ENCODE assay signal across 8 cellular contexts in the genomic region with DNA sequence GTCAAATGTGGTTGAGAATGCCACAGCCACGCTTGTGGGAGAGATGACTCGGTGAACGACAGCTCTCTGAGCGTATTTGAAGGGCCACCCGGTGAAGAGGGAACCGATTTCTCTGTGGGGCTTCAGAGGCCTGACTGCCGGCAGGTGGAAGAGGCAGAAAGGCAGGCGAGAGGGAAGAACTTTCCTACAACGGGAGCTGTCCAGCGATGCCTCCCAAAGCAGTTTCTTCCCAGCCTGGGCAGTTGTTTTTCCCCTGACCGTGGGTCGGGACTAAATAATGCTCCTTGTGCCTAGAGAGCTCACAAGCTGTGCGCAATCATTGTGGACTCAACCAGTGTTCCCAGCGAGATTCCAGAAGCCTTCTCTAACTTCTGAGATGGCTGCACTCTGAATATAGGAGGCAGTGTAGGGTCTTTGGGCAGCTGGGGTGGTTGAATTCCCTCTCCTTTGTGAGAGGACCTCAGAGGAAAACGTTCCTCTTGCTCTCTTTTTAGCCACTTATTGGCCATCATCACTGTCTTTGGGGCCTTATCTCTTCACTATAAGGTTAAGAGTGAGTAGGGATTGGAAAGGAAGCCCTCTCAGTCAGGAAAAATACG. TPM values are rescaled to one million over a fixed set of nuclear protein-coding genes. Genes with fewer than 3 reads are reported as not detected.
A peak's percentile ranks its signal among the peaks of the same experiment; 100 is the strongest.
DNase-seq lines count a peak whose midpoint lies in the region; ATAC-seq and TF ChIP-seq lines count a peak whose summit lies in the region.

No MANE protein-coding gene starts in this region.

- H3K27me3 ChIP-seq in kidney epithelial cell (ENCODE audit: control insufficient read depth, insufficient read depth, low read length) = no peaks in the 10 kb centered on the region

- peak overlapping the region; percentile 75 for H3K4me3 ChIP-seq in kidney epithelial cell (ENCODE audit: low read depth, low read length)

- no peaks in the 10 kb centered on the region for H3K9me3 Mint-ChIP-seq in central memory CD8-positive, alpha-beta T cell
- no peaks in the 10 kb centered on the region for H3K9me3 Mint-ChIP-seq in stimulated activated memory B cell treated with anti-CD40 and anti-IgM and Interleukin-4, amounts not matched to agents 10 μg/mL and 1 μg/mL and 100 μg/mL, for 72 hours

- H3K36me3 Mint-ChIP-seq in central memory CD8-positive, alpha-beta T cell (ENCODE audit: insufficient read depth) = peaks cover 6% of the 10 kb centered on the region
- H3K36me3 Mint-ChIP-seq in stimulated activated memory B cell treated with anti-CD40 and anti-IgM and Interleukin-4, amounts not matched to agents 10 μg/mL and 1 μg/mL and 100 μg/mL, for 72 hours = peaks cover 3% of the 10 kb centered on the region

- peak; percentile 36 for DNase-seq in COLO829 (ENCODE audit: low spot score)
- DNase-seq in NCI-H748 (lab: John Stamatoyannopoulos, UW; ENCODE audit: unreplicated experiment) = peak; percentile 65
- DNase-seq in central memory CD8-positive, alpha-beta T cell (ENCODE audit: low spot score in 2 of 2) = no peak
- peak; percentile 23 for DNase-seq in kidney epithelial cell (ENCODE audit: low read depth)
- no peak for DNase-seq in NCI-H2196 treated with DMSO at 0.1 percent for 48 hours (lab: John Stamatoyannopoulos, UW; ENCODE audit: unreplicated experiment)
- no peak for DNase-seq in GM13977 (ENCODE audit: low spot score)

- in situ Hi-C loops in GM13977 (cut with MboI; ENCODE audit: low pct_unique_long_range_greater_than_20kb, low sequenced_read_pairs, unreplicated experiment) = no loop called here

- H3K27ac Mint-ChIP-seq in central memory CD8-positive, alpha-beta T cell (ENCODE audit: low read depth) = peak overlapping the region; percentile 99
- H3K27ac Mint-ChIP-seq in stimulated activated memory B cell treated with anti-CD40 and anti-IgM and Interleukin-4, amounts not matched to agents 10 μg/mL and 1 μg/mL and 100 μg/mL, for 72 hours = peak overlapping the region; percentile 99

- H3K27me3 Mint-ChIP-seq in central memory CD8-positive, alpha-beta T cell = peaks cover 11% of the 10 kb centered on the region
- H3K27me3 Mint-ChIP-seq in stimulated activated memory B cell treated with anti-CD40 and anti-IgM and Interleukin-4, amounts not matched to agents 10 μg/mL and 1 μg/mL and 100 μg/mL, for 72 hours = no peaks in the 10 kb centered on the region

- TF ChIP-seq CTCF in kidney epithelial cell (IDR thresholded peaks at IDR 0.05; ENCODE audit: insufficient read depth, low read length, poor library complexity, severe bottlenecking) (no peak), GM13977 (IDR thresholded peaks at IDR 0.05; ENCODE audit: extremely low read depth, insufficient read depth, missing control alignments) (no peak)

- no peaks in the 10 kb centered on the region for H3K36me3 ChIP-seq in kidney epithelial cell (ENCODE audit: control insufficient read depth, insufficient read depth, low read length)

- H3K4me1 Mint-ChIP-seq in central memory CD8-positive, alpha-beta T cell = peaks cover 45% of the 10 kb centered on the region
- peaks cover 47% of the 10 kb centered on the region for H3K4me1 Mint-ChIP-seq in stimulated activated memory B cell treated with anti-CD40 and anti-IgM and Interleukin-4, amounts not matched to agents 10 μg/mL and 1 μg/mL and 100 μg/mL, for 72 hours

- ATAC-seq in GM21723 (IDR thresholded peaks at IDR 0.05; ENCODE audit: unreplicated experiment) = peak; percentile 3
- ATAC-seq in central memory CD8-positive, alpha-beta T cell (replicated peaks; ENCODE audit: extremely low read depth, poor library complexity, severe bottlenecking) = peak; percentile 1
- no peak for ATAC-seq in stimulated activated memory B cell treated with anti-CD40 and anti-IgM and Interleukin-4, amounts not matched to agents 10 μg/mL and 1 μg/mL and 100 μg/mL, for 72 hours

- peak overlapping the region; percentile 89 for H3K4me3 Mint-ChIP-seq in central memory CD8-positive, alpha-beta T cell
- peak overlapping the region; percentile 95 for H3K4me3 Mint-ChIP-seq in stimulated activated memory B cell treated with anti-CD40 and anti-IgM and Interleukin-4, amounts not matched to agents 10 μg/mL and 1 μg/mL and 100 μg/mL, for 72 hours

RNA-seq across cellular contexts. Expression of a gene that starts 0.7 kb away (rescaled TPM):
- 88.1 and 97.9 TPM in 2 replicates for total RNA-seq in kidney epithelial cell

Comparison
In these comparisons a context has a peak if more than half of its experiments do, and no peak if none do; other contexts are left out.
1. DNase-seq: peak in COLO829 (single experiment), NCI-H748 (single experiment) and kidney epithelial cell (single experiment); none in central memory CD8-positive, alpha-beta T cell (0 of 2), NCI-H2196 treated with DMSO at 0.1 percent for 48 hours (single experiment) and GM13977 (single experiment).